In genomic region chr6:139374357-139375238, GRCh38 we compare ENCODE assay signal across 8 cellular contexts. TPM values are rescaled to one million over a fixed set of nuclear protein-coding genes. Genes with fewer than 3 reads are reported as not detected.
DNase-seq lines count a peak whose midpoint lies in the region; ATAC-seq and TF ChIP-seq lines count a peak whose summit lies in the region.

A gene with protein sequence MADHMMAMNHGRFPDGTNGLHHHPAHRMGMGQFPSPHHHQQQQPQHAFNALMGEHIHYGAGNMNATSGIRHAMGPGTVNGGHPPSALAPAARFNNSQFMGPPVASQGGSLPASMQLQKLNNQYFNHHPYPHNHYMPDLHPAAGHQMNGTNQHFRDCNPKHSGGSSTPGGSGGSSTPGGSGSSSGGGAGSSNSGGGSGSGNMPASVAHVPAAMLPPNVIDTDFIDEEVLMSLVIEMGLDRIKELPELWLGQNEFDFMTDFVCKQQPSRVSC (minus strand): TSS chr6:139374648. CDS start chr6:139373944, 704 bp downstream.

- DNase-seq in Ammon's horn (ENCODE audit: low spot score) (peak; percentile 94), NCI-H524 treated with DMSO at 0.1 percent for 48 hours (lab: John Stamatoyannopoulos, UW) (peak; percentile 57), colonic mucosa (peak; percentile 96), left kidney (ENCODE audit: low read depth, low spot score) (peak; percentile 97)
- DNase-seq in activated CD4-positive, alpha-beta T cell treated with anti-CD3 and anti-CD28 coated beads for 48 hours = peak; percentile 92
- peak; percentile 92 for DNase-seq in stimulated activated CD4-positive, alpha-beta T cell treated with anti-CD3 and anti-CD28 coated beads, Interleukin-1b, Interleukin-23, amount 100 ng/mL, for 48 hours

- no peaks in the 10 kb centered on the region for H3K9me3 ChIP-seq in colonic mucosa

- no peak for TF ChIP-seq CTCF in colonic mucosa (IDR thresholded peaks at IDR 0.05)

- H3K4me1 ChIP-seq in colonic mucosa = peaks cover 15% of the 10 kb centered on the region

- H3K9ac ChIP-seq in colonic mucosa (ENCODE audit: low read depth in 2 of 2, low read length in 2 of 2) = peak within 1 kb of the TSS; percentile 94 to 100

- no peaks in the 10 kb centered on the region for H3K36me3 ChIP-seq in colonic mucosa

- peak; percentile 70 for ATAC-seq in HG03439 (IDR thresholded peaks at IDR 0.05; ENCODE audit: unreplicated experiment)

- peak within 1 kb of the TSS; percentile 70 for H3K4me3 ChIP-seq in colonic mucosa

- peak; percentile 99 for TF ChIP-seq POLR2A in GM19193 (IDR thresholded peaks at IDR 0.05; ENCODE audit: extremely low read depth, insufficient read depth, insufficient read length)

- intact Hi-C loops in colonic mucosa (cut with DNase I) = loop anchor here (5.0 to 10.0 kb wide), 5 partner anchors 158 to 1070 kb away; no protein-coding TSS in a partner anchor

- peak within 1 kb of the TSS; percentile 97 for H3K27ac ChIP-seq in colonic mucosa

- no peaks in the 10 kb centered on the region for H3K27me3 ChIP-seq in colonic mucosa

RNA-seq across cellular contexts. Expression of the gene that starts here (rescaled TPM):
- 100 to 1,000 TPM; 113 to 119 TPM for total RNA-seq in colonic mucosa

Comparison
In these comparisons a context has a peak if more than half of its experiments do, and no peak if none do; other contexts are left out.
1. Peak in every context shown above with its lines: DNase-seq, ATAC-seq, H3K4me3 ChIP-seq and H3K27ac ChIP-seq.